ENCODE assay signal across 18 cellular contexts in the genomic region with DNA sequence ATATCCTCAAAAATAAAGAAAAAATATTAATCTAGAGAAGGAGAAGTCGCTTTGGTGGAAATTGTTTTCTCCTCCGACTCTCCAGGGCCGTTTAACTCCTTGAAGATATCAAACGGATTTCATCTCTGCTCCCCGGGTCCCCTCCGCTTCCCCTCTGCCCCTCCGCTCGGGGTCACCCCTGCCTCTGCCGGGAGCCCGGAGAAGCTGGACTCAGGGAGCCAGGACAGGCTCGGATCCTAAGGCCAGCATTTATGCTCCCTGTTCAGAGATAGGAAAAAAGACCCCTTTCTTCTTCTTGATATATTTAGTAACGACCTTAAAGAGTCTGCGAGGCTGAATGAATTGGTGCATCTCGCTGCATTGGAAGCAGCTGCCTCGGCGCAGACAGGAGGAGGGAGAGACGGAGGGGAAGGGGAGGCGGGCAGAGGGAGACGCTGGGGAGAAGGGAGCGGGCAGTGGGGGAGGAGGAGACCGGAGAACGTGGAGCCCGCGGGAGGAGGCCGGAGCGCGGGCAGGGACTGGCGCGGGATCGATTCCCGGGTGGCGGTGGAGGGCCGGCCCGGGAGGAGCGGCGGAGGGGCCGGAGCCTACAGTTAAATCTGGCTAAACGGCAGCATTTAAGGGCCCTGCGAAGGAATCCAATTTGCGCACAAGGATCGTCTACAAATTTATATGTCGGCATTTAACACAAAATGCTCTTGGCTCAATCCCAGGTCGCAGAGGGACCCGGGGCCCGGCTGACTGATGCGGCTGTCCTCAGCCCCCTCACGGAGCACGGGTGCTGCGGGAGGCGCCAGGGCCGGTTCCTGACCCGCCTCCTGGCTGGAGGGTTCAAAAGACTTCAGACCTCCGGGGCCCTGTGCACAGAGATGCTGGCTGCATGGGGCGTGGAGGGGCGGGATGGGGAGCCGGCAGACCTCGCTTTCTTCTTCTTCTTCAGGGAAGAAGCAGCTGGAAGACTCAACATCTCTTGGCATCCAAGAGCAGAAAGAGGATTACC. TPM values are rescaled to one million over a fixed set of nuclear protein-coding genes. Genes with fewer than 3 reads are reported as not detected.
DNase-seq lines count a peak whose midpoint lies in the region; ATAC-seq and TF ChIP-seq lines count a peak whose summit lies in the region.
"Had no signal": no experiment of that assay in that cellular context is flagged by ENCODE, and none has a peak within 500 bp of the region (broad histone marks: within the 10 kb centered on the region; RNA-seq: fewer than 3 reads in every experiment).

No MANE protein-coding gene starts in this region.

- H3K4me1 ChIP-seq in lower lobe of right lung = no peaks in the 10 kb centered on the region
- H3K4me1 ChIP-seq: adrenal gland had no signal

- H3K4me3 ChIP-seq in lower lobe of right lung = no peak overlapping the region
- H3K4me3 ChIP-seq: adrenal gland had no signal

- intact Hi-C loops in lower lobe of right lung (cut with DNase I) = no loop called here

- no peaks in the 10 kb centered on the region for H3K9me3 ChIP-seq in lower lobe of right lung
- H3K9me3 ChIP-seq: adrenal gland had no signal

- ATAC-seq in lower lobe of right lung (no peak), GM21528 (IDR thresholded peaks at IDR 0.05; ENCODE audit: low FRiP score, unreplicated experiment) (no peak)
- ATAC-seq: activated CD8-positive, alpha-beta memory T cell treated with anti-CD3 and anti-CD28 coated beads, Interleukin-2, amount 10 ng/mL, durations not matched to agents 7 days and 5 days had no signal

- DNase-seq in Daoy (ENCODE audit: low read depth) (peak; percentile 31), NCI-H69 (lab: John Stamatoyannopoulos, UW) (peak; percentile 56), globus pallidus (ENCODE audit: low spot score) (peak; percentile 13), midbrain (lab: John Stamatoyannopoulos, UW) (peak; percentile 5), lower lobe of right lung (no peak), HuH-7.5 (ENCODE audit: low spot score) (no peak)
- no peak for DNase-seq in stimulated activated CD8-positive, alpha-beta memory T cell treated with anti-CD3 and anti-CD28 coated beads, Interleukin-4, amount 100 ng/mL, for 48 hours
- DNase-seq: activated CD4-positive, alpha-beta T cell treated with anti-CD3 and anti-CD28 coated beads for 1 hour; activated CD8-positive, alpha-beta memory T cell treated with anti-CD3 and anti-CD28 coated beads, Interleukin-2, amount 10 ng/mL, durations not matched to agents 7 days and 5 days; adrenal gland; DMS53; IMR-90; MM.1S; NCI-H2029 treated with DMSO at 0.1 percent for 48 hours; NCI-H524 treated with DMSO at 0.1 percent for 48 hours; OCI-M1; stimulated activated CD4-positive, alpha-beta T cell treated with anti-CD3 and anti-CD28 coated beads, Interleukin-4, amount 100 ng/mL, for 1 hour had no signal

- H3K36me3 ChIP-seq in lower lobe of right lung = no peaks in the 10 kb centered on the region
- H3K36me3 ChIP-seq: adrenal gland had no signal

- H3K27me3 ChIP-seq in lower lobe of right lung (ENCODE audit: low read depth) = peaks cover 26% of the 10 kb centered on the region

- no peak for TF ChIP-seq CTCF in lower lobe of right lung (IDR thresholded peaks at IDR 0.05)

- no peak overlapping the region for H3K27ac ChIP-seq in lower lobe of right lung
- H3K27ac ChIP-seq: adrenal gland had no signal

RNA-seq across cellular contexts. Expression of gene CRTAC1, which starts 55.6 kb away (rescaled TPM):
- total RNA-seq in Daoy (2014; rRNA removed; shearing (Covaris generic)) = 5.6 and 17.9 TPM in 2 replicates
- total RNA-seq in lower lobe of right lung = 123 TPM
- total RNA-seq: activated CD8-positive, alpha-beta memory T cell treated with anti-CD3 and anti-CD28 coated beads, Interleukin-2, amount 10 ng/mL, durations not matched to agents 7 days and 5 days; IMR-90 had no signal

Comparison
In these comparisons a context has a peak if more than half of its experiments do, and no peak if none do; other contexts are left out.
1. DNase-seq: peak in Daoy (single experiment), NCI-H69 (single experiment), globus pallidus (single experiment) and midbrain (single experiment); none in lower lobe of right lung (single experiment), HuH-7.5 (single experiment) and stimulated activated CD8-positive, alpha-beta memory T cell treated with anti-CD3 and anti-CD28 coated beads, Interleukin-4, amount 100 ng/mL, for 48 hours (single experiment).